In the genomic region with DNA sequence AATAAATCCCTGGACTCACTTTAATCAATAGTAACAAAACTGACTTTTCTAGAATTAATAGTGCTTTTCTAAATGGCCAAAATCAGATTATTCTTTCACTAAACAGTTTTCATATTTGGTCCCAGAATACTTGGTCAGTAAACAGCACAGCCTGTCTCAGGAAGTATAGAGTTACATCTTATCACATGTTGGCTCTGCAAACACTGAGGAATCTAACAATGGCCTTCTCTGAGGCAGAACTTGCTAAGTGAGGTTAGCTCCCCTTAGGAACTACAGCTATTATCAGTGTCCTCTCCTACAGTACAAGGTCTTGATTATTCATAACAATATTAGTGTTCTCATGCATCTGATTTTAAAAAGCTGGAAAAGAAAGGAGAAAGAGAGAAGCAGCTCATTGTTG, we compare ENCODE assay signal across 31 cellular contexts.
DNase-seq lines count a peak whose midpoint lies in the region; ATAC-seq, FAIRE-seq and TF ChIP-seq lines count a peak whose summit lies in the region.
"Had no signal": no experiment of that assay in that cellular context is flagged by ENCODE, and none has a peak within 500 bp of the region (broad histone marks: within the 10 kb centered on the region; RNA-seq: fewer than 3 reads in every experiment).

No MANE protein-coding gene starts in this region.

- POLR2A ChIA-PET in HepG2 (lab: Yijun Ruan, JAX): no interaction called here

- no peaks in the 10 kb centered on the region for H3K9me3 ChIP-seq in HepG2 (ENCODE audit: low read length)
- H3K9me3 ChIP-seq in right lobe of liver: no peaks in the 10 kb centered on the region
- H3K9me3 ChIP-seq: BLaER1, Caco-2, HAP-1, pancreas, testis, vagina had no signal

- intact Hi-C loops in HepG2 (cut with micrococcal nuclease; ENCODE audit: unreplicated experiment) (no loop called here), right lobe of liver (cut with DNase I) (no loop called here)

- no peaks in the 10 kb centered on the region for H3K79me2 ChIP-seq in HepG2 (ENCODE audit: insufficient read depth, low read length)

- H3K27me3 ChIP-seq in HepG2 (ENCODE audit: control insufficient read depth in 1 of 2, insufficient read depth in 2 of 2, low read length in 2 of 2): no peaks in the 10 kb centered on the region
- H3K27me3 ChIP-seq in right lobe of liver: no peaks in the 10 kb centered on the region
- H3K27me3 ChIP-seq: BLaER1, pancreas, testis, vagina had no signal

- CTCF ChIA-PET in HepG2 (lab: Yijun Ruan, JAX; ENCODE audit: low intra/inter-chr PET ratio, low total read pairs): no interaction called here

- no peak overlapping the region for H3K4me2 ChIP-seq in HepG2 (ENCODE audit: low read depth, low read length)
- H3K4me2 ChIP-seq: BLaER1 had no signal

- no peak for TF ChIP-seq RAD21 in HepG2 (CRISPR knock-in tag; IDR thresholded peaks at IDR 0.05)

- H3K4me1 Mint-ChIP-seq in glutamatergic neuron (ENCODE audit: low read depth, unreplicated experiment): peaks cover 5% of the 10 kb centered on the region
- H3K4me1 Mint-ChIP-seq: activated CD4-positive, alpha-beta T cell treated with anti-CD3 and anti-CD28 coated beads, Interleukin-2, amount 10 ng/mL, durations not matched to agents 24 days and 14 days had no signal

- no peak for TF ChIP-seq EP300 in HepG2 (IDR thresholded peaks at IDR 0.05; ENCODE audit: low read depth in 2 of 2, low read length in 2 of 2)
- TF ChIP-seq EP300 in HepG2 (CRISPR knock-in tag; IDR thresholded peaks at IDR 0.05; ENCODE audit: borderline replicate concordance): no peak

- no peak overlapping the region for H3K4me3 ChIP-seq in HepG2 (replicated peaks in 1 of 3; ENCODE audit: insufficient read depth in 1 of 3, low read depth in 2 of 3, low read length in 3 of 3)
- no peak overlapping the region for H3K4me3 ChIP-seq in right lobe of liver
- H3K4me3 ChIP-seq: BLaER1, GM12878, HAP-1, K562, pancreas, testis, vagina had no signal

- in situ Hi-C loops in HepG2 (cut with HindIII; ENCODE audit: extremely low pct_ligation_motif_present, low pct_unique_long_range_greater_than_20kb): no loop called here

- FAIRE-seq in HepG2 (lab: Jason Lieb, UNC): no peak
- FAIRE-seq: GM12878, islet of Langerhans, K562, pancreas had no signal

- BruUV-seq in HepG2 (replicated peaks; lab: Mats Ljungman, UMichigan): no TSS peak

- TF ChIP-seq POLR2A in HepG2 (IDR thresholded peaks at IDR 0.05; ENCODE audit: insufficient read depth in 1 of 2, low read depth in 2 of 2, low read length in 2 of 2) (no peak), right lobe of liver (IDR thresholded peaks at IDR 0.05) (no peak)

- H3K27ac ChIP-seq in HepG2 (ENCODE audit: extremely low read length, insufficient read depth, low read length): no peak overlapping the region
- no peak overlapping the region for H3K27ac ChIP-seq in right lobe of liver
- H3K27ac ChIP-seq: BLaER1, pancreas, vagina, WERI-Rb-1 had no signal

- no peak overlapping the region for H3K9ac ChIP-seq in HepG2 (ENCODE audit: insufficient read depth, low read depth, low read length)
- H3K9ac ChIP-seq: BLaER1 had no signal

- H3K9me3 Mint-ChIP-seq in glutamatergic neuron (ENCODE audit: unreplicated experiment): peaks cover 2% of the 10 kb centered on the region
- H3K9me3 Mint-ChIP-seq: activated CD4-positive, alpha-beta T cell treated with anti-CD3 and anti-CD28 coated beads, Interleukin-2, amount 10 ng/mL, durations not matched to agents 24 days and 14 days; activated naive CD4-positive, alpha-beta T cell treated with anti-CD3 and anti-CD28 coated beads for 36 hours; T-helper 1 cell treated with Interleukin-12 subunit alpha and Interleukin-12 subunit beta and Interleukin-4 antibody, amounts not matched to agents 30 μg/mL and 1 μg/mL, for 36 hours had no signal

- no peak overlapping the region for H2AFZ ChIP-seq in HepG2 (ENCODE audit: low read length)

- H3K27me3 Mint-ChIP-seq in glutamatergic neuron (ENCODE audit: unreplicated experiment): no peaks in the 10 kb centered on the region
- H3K27me3 Mint-ChIP-seq: activated CD4-positive, alpha-beta T cell treated with anti-CD3 and anti-CD28 coated beads, Interleukin-2, amount 10 ng/mL, durations not matched to agents 24 days and 14 days; natural killer cell treated with Interleukin-12 subunit alpha and Interleukin-12 subunit beta and Interleukin-15 and Interleukin-18, amount 100 ng/mL, for 72 hours had no signal

- TF ChIP-seq CTCF in HepG2 (CRISPR knock-in tag; IDR thresholded peaks at IDR 0.05) (no peak), right lobe of liver (IDR thresholded peaks at IDR 0.05) (no peak), glutamatergic neuron (IDR thresholded peaks at IDR 0.05; ENCODE audit: partially characterized antibody, unreplicated experiment) (no peak)

- DNase-seq in HepG2 (ENCODE audit: low spot score) (no peak), right lobe of liver (no peak), NCI-H748 treated with DMSO at 0.1 percent for 48 hours (lab: John Stamatoyannopoulos, UW) (peak; percentile 12), foreskin melanocyte (peak; percentile 4), glutamatergic neuron (no peak), islet precursor cell (no peak)
- no peak for DNase-seq in effector CD8-positive, alpha-beta T cell (lab: John Stamatoyannopoulos, UW)
- DNase-seq: ACHN; activated CD4-positive, alpha-beta T cell treated with anti-CD3 and anti-CD28 coated beads, Interleukin-2, amount 10 ng/mL, durations not matched to agents 24 days and 14 days; activated naive CD4-positive, alpha-beta T cell treated with anti-CD3 and anti-CD28 coated beads for 36 hours; activated T-cell treated with anti-CD3 and anti-CD28 coated beads, Interleukin-2, amount 50 U/mL, for 72 hours; effector CD4-positive, alpha-beta T cell; NCI-H1694; NCI-H446 treated with DMSO at 0.1 percent for 48 hours; pancreas; right cardiac atrium; stimulated activated CD4-positive, alpha-beta T cell treated with anti-CD3 and anti-CD28 coated beads, Interleukin-12 subunit alpha, Interleukin-12 subunit beta, amount 100 ng/mL, for 4 hours; stimulated activated CD4-positive, alpha-beta T cell treated with anti-CD3 and anti-CD28 coated beads, Interleukin-4, amount 100 ng/mL, for 24 hours; stimulated activated naive CD4-positive, alpha-beta T cell; testis; WERI-Rb-1 had no signal

- no peak overlapping the region for H3K4me3 Mint-ChIP-seq in glutamatergic neuron (ENCODE audit: unreplicated experiment)
- H3K4me3 Mint-ChIP-seq: activated CD4-positive, alpha-beta T cell treated with anti-CD3 and anti-CD28 coated beads, Interleukin-2, amount 10 ng/mL, durations not matched to agents 24 days and 14 days; activated naive CD4-positive, alpha-beta T cell treated with anti-CD3 and anti-CD28 coated beads for 36 hours; activated T-cell treated with anti-CD3 and anti-CD28 coated beads, Interleukin-2, amount 50 U/mL, for 72 hours; natural killer cell treated with Interleukin-12 subunit alpha and Interleukin-12 subunit beta and Interleukin-15 and Interleukin-18, amount 100 ng/mL, for 72 hours; T-helper 1 cell treated with Interleukin-12 subunit alpha and Interleukin-12 subunit beta and Interleukin-4 antibody, amounts not matched to agents 30 μg/mL and 1 μg/mL, for 36 hours had no signal

- no peaks in the 10 kb centered on the region for H3K36me3 Mint-ChIP-seq in glutamatergic neuron (ENCODE audit: unreplicated experiment)

- no peak for ATAC-seq in HepG2
- no peak for ATAC-seq in right lobe of liver
- no peak for ATAC-seq in HG03460 (IDR thresholded peaks at IDR 0.05; ENCODE audit: unreplicated experiment)
- ATAC-seq: activated T-cell treated with anti-CD3 and anti-CD28 coated beads, Interleukin-2, amount 50 U/mL, for 72 hours; GM12878; K562; natural killer cell treated with Interleukin-12 subunit alpha and Interleukin-12 subunit beta and Interleukin-15 and Interleukin-18, amount 100 ng/mL, for 72 hours; right cardiac atrium had no signal

- no peaks in the 10 kb centered on the region for H4K20me1 ChIP-seq in HepG2 (ENCODE audit: insufficient read depth, low read length)
- H4K20me1 ChIP-seq: BLaER1 had no signal

- no peak overlapping the region for H3K27ac Mint-ChIP-seq in glutamatergic neuron (ENCODE audit: unreplicated experiment)
- H3K27ac Mint-ChIP-seq: activated CD4-positive, alpha-beta T cell treated with anti-CD3 and anti-CD28 coated beads, Interleukin-2, amount 10 ng/mL, durations not matched to agents 24 days and 14 days; activated naive CD4-positive, alpha-beta T cell treated with anti-CD3 and anti-CD28 coated beads for 36 hours; activated T-cell treated with anti-CD3 and anti-CD28 coated beads, Interleukin-2, amount 50 U/mL, for 72 hours; natural killer cell treated with Interleukin-12 subunit alpha and Interleukin-12 subunit beta and Interleukin-15 and Interleukin-18, amount 100 ng/mL, for 72 hours; T-helper 1 cell treated with Interleukin-12 subunit alpha and Interleukin-12 subunit beta and Interleukin-4 antibody, amounts not matched to agents 30 μg/mL and 1 μg/mL, for 36 hours had no signal

- H3K4me1 ChIP-seq in HepG2 (ENCODE audit: insufficient read depth, low read length): no peaks in the 10 kb centered on the region
- no peaks in the 10 kb centered on the region for H3K4me1 ChIP-seq in right lobe of liver
- H3K4me1 ChIP-seq: BLaER1, Caco-2, HAP-1, testis, vagina had no signal

- H3K36me3 ChIP-seq in HepG2 (replicated peaks in 1 of 2; ENCODE audit: control insufficient read depth in 1 of 2, insufficient read depth in 2 of 2, low read length in 2 of 2) (no peaks in the 10 kb centered on the region), right lobe of liver (no peaks in the 10 kb centered on the region)
- H3K36me3 ChIP-seq: BLaER1, HAP-1, pancreas, vagina, WERI-Rb-1 had no signal

TF ChIP-seq in HepG2, 621 proteins besides CTCF, POLR2A, EP300 and RAD21 (continues in another document):
- TF ChIP-seq, protein P1, sequence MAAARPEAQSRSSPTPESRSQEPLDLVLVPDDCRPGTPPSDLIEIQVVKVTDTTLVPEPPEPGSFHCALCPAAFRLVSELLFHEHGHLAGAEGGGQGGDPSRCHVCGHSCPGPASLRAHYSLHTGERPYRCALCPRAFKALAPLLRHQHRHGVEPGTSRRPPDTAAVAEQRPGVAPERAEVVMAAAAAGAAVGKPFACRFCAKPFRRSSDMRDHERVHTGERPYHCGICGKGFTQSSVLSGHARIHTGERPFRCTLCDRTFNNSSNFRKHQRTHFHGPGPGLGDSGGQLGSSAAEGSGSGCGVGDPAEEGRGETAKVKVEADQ (CRISPR knock-in tag; IDR thresholded peaks at IDR 0.05; ENCODE audit: borderline replicate concordance): no peak
- TF ChIP-seq, protein P2, sequence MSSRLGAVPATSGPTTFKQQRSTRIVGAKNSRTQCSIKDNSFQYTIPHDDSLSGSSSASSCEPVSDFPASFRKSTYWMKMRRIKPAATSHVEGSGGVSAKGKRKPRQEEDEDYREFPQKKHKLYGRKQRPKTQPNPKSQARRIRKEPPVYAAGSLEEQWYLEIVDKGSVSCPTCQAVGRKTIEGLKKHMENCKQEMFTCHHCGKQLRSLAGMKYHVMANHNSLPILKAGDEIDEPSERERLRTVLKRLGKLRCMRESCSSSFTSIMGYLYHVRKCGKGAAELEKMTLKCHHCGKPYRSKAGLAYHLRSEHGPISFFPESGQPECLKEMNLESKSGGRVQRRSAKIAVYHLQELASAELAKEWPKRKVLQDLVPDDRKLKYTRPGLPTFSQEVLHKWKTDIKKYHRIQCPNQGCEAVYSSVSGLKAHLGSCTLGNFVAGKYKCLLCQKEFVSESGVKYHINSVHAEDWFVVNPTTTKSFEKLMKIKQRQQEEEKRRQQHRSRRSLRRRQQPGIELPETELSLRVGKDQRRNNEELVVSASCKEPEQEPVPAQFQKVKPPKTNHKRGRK (CRISPR knock-in tag; IDR thresholded peaks at IDR 0.05): no peak
- no peak for TF ChIP-seq ZNF547 (CRISPR knock-in tag; IDR thresholded peaks at IDR 0.05)

Comparison
In these comparisons a context has a peak if more than half of its experiments do, and no peak if none do; other contexts are left out.
1. DNase-seq: peak in NCI-H748 treated with DMSO at 0.1 percent for 48 hours (single experiment) and foreskin melanocyte (single experiment); none in HepG2 (single experiment), right lobe of liver (0 of 3), glutamatergic neuron (single experiment), effector CD8-positive, alpha-beta T cell (single experiment) and islet precursor cell (single experiment).